ENCODE assay signal across 19 cellular contexts in genomic region chr5:57429513-57430120, GRCh38.
"Had no signal": no experiment of that assay in that cellular context is flagged by ENCODE, and none has a peak within 500 bp of the region (broad histone marks: within the 10 kb centered on the region; RNA-seq: fewer than 3 reads in every experiment).

No MANE protein-coding gene starts in this region.

- H3K9me3 ChIP-seq: ascending aorta, heart right ventricle, lower lobe of right lung, psoas muscle, sigmoid colon had no signal

- H3K27ac Mint-ChIP-seq: activated CD4-positive, alpha-beta T cell treated with anti-CD3 and anti-CD28 coated beads for 36 hours; activated CD8-positive, alpha-beta T cell treated with anti-CD3 and anti-CD28 coated beads for 36 hours; activated naive CD8-positive, alpha-beta T cell treated with anti-CD3 and anti-CD28 coated beads, Interleukin-2, amount 50 U/mL, for 24 hours; activated T-helper 1 cell treated with anti-CD3 and anti-CD28 coated beads, Interleukin-12 subunit alpha, Interleukin-12 subunit beta, Interleukin-2, Interleukin-4 antibody, amounts not matched to agents 30 ng/mL and 10 ng/mL and 1 ng/mL, durations not matched to agents 14 hours and 24 hours and 36 hours; naive B cell; stimulated activated naive CD8-positive, alpha-beta T cell treated with anti-CD3 and anti-CD28 coated beads, Interleukin-15, Interleukin-2, amounts not matched to agents 100 ng/mL and 50 ng/mL, for 24 hours had no signal

- H3K36me3 ChIP-seq: ascending aorta, cardiac muscle cell, heart right ventricle, lower lobe of right lung, sigmoid colon had no signal

- DNase-seq: activated CD4-positive, alpha-beta T cell treated with anti-CD3 and anti-CD28 coated beads for 36 hours; activated CD8-positive, alpha-beta memory T cell treated with anti-CD3 and anti-CD28 coated beads, Interleukin-2, amount 50 U/mL, for 4 hours; activated CD8-positive, alpha-beta T cell treated with anti-CD3 and anti-CD28 coated beads for 36 hours; activated naive CD4-positive, alpha-beta T cell treated with Interleukin-2 at 50 U/mL for 16 hours; activated naive CD8-positive, alpha-beta T cell treated with anti-CD3 and anti-CD28 coated beads, Interleukin-2, amount 50 U/mL, for 24 hours; effector CD4-positive, alpha-beta T cell; heart right ventricle; lower lobe of right lung; naive B cell; occipital lobe; psoas muscle; sigmoid colon; stimulated activated CD4-positive, alpha-beta T cell treated with anti-CD3 and anti-CD28 coated beads, Interleukin-2, amount 100 ng/mL, for 24 hours; SW 1271 had no signal

- H3K27me3 Mint-ChIP-seq: activated CD4-positive, alpha-beta T cell treated with anti-CD3 and anti-CD28 coated beads for 36 hours; naive B cell; stimulated activated naive CD8-positive, alpha-beta T cell treated with anti-CD3 and anti-CD28 coated beads, Interleukin-15, Interleukin-2, amounts not matched to agents 100 ng/mL and 50 ng/mL, for 24 hours had no signal

- H3K4me3 ChIP-seq: ascending aorta, cardiac muscle cell, coronary artery, heart right ventricle, lower lobe of right lung, psoas muscle, sigmoid colon had no signal

- H3K36me3 Mint-ChIP-seq: naive B cell had no signal

- H3K27me3 ChIP-seq: ascending aorta, cardiac muscle cell, heart right ventricle, sigmoid colon had no signal

- ATAC-seq: activated CD4-positive, alpha-beta T cell treated with anti-CD3 and anti-CD28 coated beads for 36 hours; activated CD8-positive, alpha-beta T cell treated with anti-CD3 and anti-CD28 coated beads for 36 hours; activated naive CD8-positive, alpha-beta T cell treated with anti-CD3 and anti-CD28 coated beads, Interleukin-2, amount 50 U/mL, for 24 hours; psoas muscle had no signal

- H3K4me1 Mint-ChIP-seq: activated CD4-positive, alpha-beta T cell treated with anti-CD3 and anti-CD28 coated beads for 36 hours; activated naive CD8-positive, alpha-beta T cell treated with anti-CD3 and anti-CD28 coated beads, Interleukin-2, amount 50 U/mL, for 24 hours; naive B cell had no signal

- H3K27ac ChIP-seq: ascending aorta, cardiac muscle cell, coronary artery, heart right ventricle, lower lobe of right lung, psoas muscle, sigmoid colon had no signal

- H3K4me3 Mint-ChIP-seq: activated CD4-positive, alpha-beta T cell treated with anti-CD3 and anti-CD28 coated beads for 36 hours; activated CD8-positive, alpha-beta T cell treated with anti-CD3 and anti-CD28 coated beads for 36 hours; activated naive CD8-positive, alpha-beta T cell treated with anti-CD3 and anti-CD28 coated beads, Interleukin-2, amount 50 U/mL, for 24 hours; activated T-helper 1 cell treated with anti-CD3 and anti-CD28 coated beads, Interleukin-12 subunit alpha, Interleukin-12 subunit beta, Interleukin-2, Interleukin-4 antibody, amounts not matched to agents 30 ng/mL and 10 ng/mL and 1 ng/mL, durations not matched to agents 14 hours and 24 hours and 36 hours; stimulated activated naive CD8-positive, alpha-beta T cell treated with anti-CD3 and anti-CD28 coated beads, Interleukin-15, Interleukin-2, amounts not matched to agents 100 ng/mL and 50 ng/mL, for 24 hours had no signal

- H3K9me3 Mint-ChIP-seq: activated CD8-positive, alpha-beta T cell treated with anti-CD3 and anti-CD28 coated beads for 36 hours; activated naive CD8-positive, alpha-beta T cell treated with anti-CD3 and anti-CD28 coated beads, Interleukin-2, amount 50 U/mL, for 24 hours; activated T-helper 1 cell treated with anti-CD3 and anti-CD28 coated beads, Interleukin-12 subunit alpha, Interleukin-12 subunit beta, Interleukin-2, Interleukin-4 antibody, amounts not matched to agents 30 ng/mL and 10 ng/mL and 1 ng/mL, durations not matched to agents 14 hours and 24 hours and 36 hours; naive B cell; stimulated activated naive CD8-positive, alpha-beta T cell treated with anti-CD3 and anti-CD28 coated beads, Interleukin-15, Interleukin-2, amounts not matched to agents 100 ng/mL and 50 ng/mL, for 24 hours had no signal
